In the genomic region with DNA sequence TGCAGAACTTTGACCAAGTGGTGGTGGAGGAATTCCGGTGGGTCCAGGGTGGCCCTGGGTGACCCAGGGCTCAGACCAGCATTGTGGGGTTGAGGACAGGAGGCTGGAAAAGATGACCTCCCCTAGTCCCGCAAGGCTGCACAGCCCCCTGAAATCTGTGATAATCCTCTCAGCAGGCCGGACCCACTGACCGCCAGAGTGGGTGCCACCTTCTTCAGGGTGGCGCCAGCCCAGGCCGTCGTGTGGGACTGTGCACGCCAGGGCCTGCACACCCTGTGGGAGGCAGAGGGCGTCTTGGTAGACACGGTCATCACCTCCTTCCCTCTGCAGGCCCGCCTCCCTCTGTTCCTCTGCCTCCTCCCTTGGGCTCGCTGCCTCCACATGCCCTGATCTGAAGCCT, we compare ENCODE assay signal across 18 cellular contexts.
DNase-seq lines count a peak whose midpoint lies in the region; ATAC-seq, FAIRE-seq and TF ChIP-seq lines count a peak whose summit lies in the region.
"Had no signal": no experiment of that assay in that cellular context is flagged by ENCODE, and none has a peak within 500 bp of the region (broad histone marks: within the 10 kb centered on the region; RNA-seq: fewer than 3 reads in every experiment).

No MANE protein-coding gene starts in this region.

- H3K79me2 ChIP-seq in H1 (ENCODE audit: control insufficient read depth in 1 of 2, insufficient read depth in 2 of 2, low read length in 2 of 2) = no peaks in the 10 kb centered on the region

- H4K5ac ChIP-seq in H1 (ENCODE audit: insufficient read length, low read depth, low read length) = no peak overlapping the region

- H4K8ac ChIP-seq in H1 (ENCODE audit: extremely low read depth, insufficient read depth, low read length) = peak overlapping the region; percentile 71; the same call in 1 of the 2 replicates

- no peak overlapping the region for H3K4ac ChIP-seq in H1 (replicated peaks; ENCODE audit: insufficient read length, low read depth, low read length)

- H3K9me3 Mint-ChIP-seq in type B pancreatic cell = no peaks in the 10 kb centered on the region
- H3K9me3 Mint-ChIP-seq: CD4-positive, alpha-beta memory T cell; GM23338; H9 had no signal

- H3K14ac ChIP-seq in H1 (ENCODE audit: insufficient read length) = no peak overlapping the region

- FAIRE-seq in H1 (lab: Jason Lieb, UNC) = no peak
- FAIRE-seq: A204.1, GM12892 had no signal

- no peak for TF ChIP-seq RAD21 in H1 (IDR thresholded peaks at IDR 0.05 in 1 of 2, conservative IDR thresholded peaks at IDR 0.05 in 1 of 2; ENCODE audit: low read depth in 2 of 2, low read length in 2 of 2)

- H3K4me1 ChIP-seq in BLaER1 (peaks cover 58% of the 10 kb centered on the region), H1 (replicated peaks in 1 of 4; ENCODE audit: control insufficient read depth in 3 of 4, insufficient read depth in 4 of 4, low read length in 3 of 4) (peaks cover 1 to 5% (median 2%) of the 10 kb centered on the region in 4 experiments; a peak in 4 of 7 replicates)
- peaks cover 11 to 58% (median 47%) of the 10 kb centered on the region in 10 experiments for H3K4me1 ChIP-seq in BLaER1 treated with 17β-estradiol and CSF1 and Interleukin-3, amounts not matched to agents 10 nM and 100 nM
- H3K4me1 ChIP-seq: BE2C had no signal

- H2BK5ac ChIP-seq in H1 (ENCODE audit: low read depth, low read length) = no peak overlapping the region

- no peak overlapping the region for H3K56ac ChIP-seq in H1 (replicated peaks; ENCODE audit: insufficient read length, low read depth, low read length)

- H3K4me3 Mint-ChIP-seq in type B pancreatic cell = no peak overlapping the region
- H3K4me3 Mint-ChIP-seq: CD14-positive monocyte; CD4-positive, alpha-beta memory T cell; GM23338; H9 had no signal

- H3K23me2 ChIP-seq in H1 (ENCODE audit: low read depth, low read length) = peaks cover 4% of the 10 kb centered on the region; the same call in 1 of the 2 replicates

- H3K4me2 ChIP-seq in BLaER1 = peak overlapping the region; percentile 77
- peak overlapping the region in 9 of 11 experiments; percentile 39 to 71 (median 64); a peak in 18 of 22 replicates for H3K4me2 ChIP-seq in BLaER1 treated with 17β-estradiol and CSF1 and Interleukin-3, amounts not matched to agents 10 nM and 100 nM
- H3K4me2 ChIP-seq in H1 (ENCODE audit: insufficient read depth in 1 of 2, low read depth in 2 of 2, low read length in 2 of 2) = no peak overlapping the region
- H3K4me2 ChIP-seq: GM23338 had no signal

- H3K36me3 ChIP-seq in BLaER1 = no peaks in the 10 kb centered on the region
- H3K36me3 ChIP-seq in BLaER1 treated with 17β-estradiol and CSF1 and Interleukin-3, amounts not matched to agents 10 nM and 100 nM = no peaks in the 10 kb centered on the region
- H3K36me3 ChIP-seq in H1 (ENCODE audit: control insufficient read depth in 2 of 4, insufficient read depth in 4 of 4, low read length in 3 of 4) = no peaks in the 10 kb centered on the region
- H3K36me3 ChIP-seq: BE2C had no signal

- H3K9ac ChIP-seq in BLaER1 (no peak overlapping the region), H1 (replicated peaks in 1 of 4; ENCODE audit: extremely low read depth in 1 of 4, low read depth in 3 of 4, low read length in 3 of 4) (no peak overlapping the region)
- H3K9ac ChIP-seq in BLaER1 treated with 17β-estradiol and CSF1 and Interleukin-3, amounts not matched to agents 10 nM and 100 nM = no peak overlapping the region; a peak in 1 of 22 replicates

- no peaks in the 10 kb centered on the region for H3K79me1 ChIP-seq in H1 (ENCODE audit: low read depth, low read length)

- no peak overlapping the region for H2BK20ac ChIP-seq in H1 (ENCODE audit: low read length)

- H3K23ac ChIP-seq in H1 (ENCODE audit: insufficient read length) = no peak overlapping the region

- H2AFZ ChIP-seq in H1 (ENCODE audit: low read length) = no peak overlapping the region
- H2AFZ ChIP-seq: GM23338 had no signal

- H2AK5ac ChIP-seq in H1 (ENCODE audit: low read depth, low read length) = no peak overlapping the region

- H3K27me3 ChIP-seq in BLaER1 (no peaks in the 10 kb centered on the region), H1 (replicated peaks in 1 of 4; ENCODE audit: control insufficient read depth in 3 of 4, extremely low read depth in 1 of 4, insufficient read depth in 3 of 4, low read length in 3 of 4) (peaks cover 0 to 5% (median 0%) of the 10 kb centered on the region in 4 experiments; a peak in 2 of 7 replicates)
- H3K27me3 ChIP-seq in BLaER1 treated with 17β-estradiol and CSF1 and Interleukin-3, amounts not matched to agents 10 nM and 100 nM = no peaks in the 10 kb centered on the region
- H3K27me3 ChIP-seq: BE2C had no signal

- no peaks in the 10 kb centered on the region for H3K27me3 Mint-ChIP-seq in type B pancreatic cell
- H3K27me3 Mint-ChIP-seq: CD4-positive, alpha-beta memory T cell had no signal

- H3K9me3 ChIP-seq in BLaER1 (no peaks in the 10 kb centered on the region), H1 (ENCODE audit: insufficient read depth in 2 of 2, low read depth in 1 of 2, low read length in 1 of 2) (no peaks in the 10 kb centered on the region)
- no peaks in the 10 kb centered on the region for H3K9me3 ChIP-seq in BLaER1 treated with 17β-estradiol and CSF1 and Interleukin-3, amounts not matched to agents 10 nM and 100 nM (replicated peaks in 1 of 11)
- H3K9me3 ChIP-seq: BE2C had no signal

- no peaks in the 10 kb centered on the region for H4K20me1 ChIP-seq in BLaER1
- no peaks in the 10 kb centered on the region for H4K20me1 ChIP-seq in BLaER1 treated with 17β-estradiol and CSF1 and Interleukin-3, amounts not matched to agents 10 nM and 100 nM
- H4K20me1 ChIP-seq in H1 (replicated peaks in 1 of 2; ENCODE audit: control insufficient read depth in 1 of 2, insufficient read depth in 2 of 2, low read length in 2 of 2) = no peaks in the 10 kb centered on the region

- 96% methylated on average over 10 of the region's 12 CpGs; no CpG with 5 or more reads in 1 of the 2 experiments for WGBS in H1 (ENCODE audit: extremely low coverage in 1 of 2, insufficient coverage in 1 of 2, insufficient read length in 1 of 2, insufficient replicate concordance in 2 of 2, low coverage in 1 of 2, low lambda C conversion rate in 2 of 2, missing lambda C conversion rate in 1 of 2), 2 experiments

- no peak overlapping the region; the same call in 1 of the 2 replicates for H2BK12ac ChIP-seq in H1 (ENCODE audit: low read depth, low read length)

- TF ChIP-seq EP300 in H1 (IDR thresholded peaks at IDR 0.05; ENCODE audit: borderline replicate concordance in 1 of 2, low read depth in 2 of 2, low read length in 2 of 2) = no peak

- no peak for ATAC-seq in HG02884 (IDR thresholded peaks at IDR 0.05; ENCODE audit: unreplicated experiment)
- ATAC-seq: GM23338 had no signal

- no peak for TF ChIP-seq POLR2A in H1 (IDR thresholded peaks at IDR 0.05; ENCODE audit: control extremely low read depth in 1 of 2, low read depth in 2 of 2, low read length in 2 of 2)

- no peak overlapping the region for H3K18ac ChIP-seq in H1 (ENCODE audit: extremely low read depth, low read length)

- POLR2A ChIA-PET in H1 (lab: Charles Lee; ENCODE audit: partially characterized antibody) = no interaction called here

- H2BK15ac ChIP-seq in H1 (ENCODE audit: low read length) = no peak overlapping the region

- H3K4me3 ChIP-seq in BLaER1 = no peak overlapping the region
- H3K4me3 ChIP-seq in BLaER1 treated with 17β-estradiol and CSF1 and Interleukin-3, amounts not matched to agents 10 nM and 100 nM = no peak overlapping the region
- no peak overlapping the region for H3K4me3 ChIP-seq in H1 (ENCODE audit: extremely low read depth in 1 of 4, insufficient read depth in 2 of 4, low read depth in 3 of 4, low read length in 4 of 4)
- H3K4me3 ChIP-seq: GM23338 had no signal

- peak overlapping the region; percentile 66; the same call in 1 of the 2 replicates for H3K27ac ChIP-seq in BLaER1
- H3K27ac ChIP-seq in BLaER1 treated with 17β-estradiol and CSF1 and Interleukin-3, amounts not matched to agents 10 nM and 100 nM = peak overlapping the region in 4 of 11 experiments; percentile 43 to 68 (median 46); a peak in 4 of 22 replicates
- H3K27ac ChIP-seq in H1 (ENCODE audit: low read depth, low read length) = no peak overlapping the region

- DNase-seq in H1 (ENCODE audit: low read depth in 1 of 2, low spot score in 2 of 2) (no peak), type B pancreatic cell (ENCODE audit: extremely low spot score, unreplicated experiment) (peak; percentile 55), NCI-H1930 (lab: John Stamatoyannopoulos, UW) (no peak)
- DNase-seq: ACHN; BE2C; CD4-positive, alpha-beta memory T cell; DMS153; DMS79; GDM1; H9; KG1 had no signal

- CTCF ChIA-PET in H1 (lab: Charles Lee; ENCODE audit: partially characterized antibody) = interaction anchor here (0.8 to 4.2 kb wide), 6 partner anchors 19 to 70 kb away, joined by 3 to 15 read pairs (median 3); no protein-coding TSS in a partner anchor

- H3K36me3 Mint-ChIP-seq in type B pancreatic cell = no peaks in the 10 kb centered on the region
- H3K36me3 Mint-ChIP-seq: CD14-positive monocyte; CD4-positive, alpha-beta memory T cell had no signal

- TF ChIP-seq CTCF in H1 (IDR thresholded peaks at IDR 0.05; ENCODE audit: control extremely low read depth in 1 of 3, insufficient read depth in 1 of 3, low read depth in 1 of 3, low read length in 3 of 3) (no peak), type B pancreatic cell (conservative IDR thresholded peaks at IDR 0.05) (no peak)

- peaks cover 12% of the 10 kb centered on the region for H3K4me1 Mint-ChIP-seq in type B pancreatic cell (ENCODE audit: unreplicated experiment)

- no peak overlapping the region for H4K91ac ChIP-seq in H1 (replicated peaks; ENCODE audit: insufficient read length, low read length)

- H3K27ac Mint-ChIP-seq in type B pancreatic cell = no peak overlapping the region
- H3K27ac Mint-ChIP-seq: CD14-positive monocyte; CD4-positive, alpha-beta memory T cell; GM23338; H9 had no signal

- no peak overlapping the region for H2BK120ac ChIP-seq in H1 (replicated peaks; ENCODE audit: low read depth, low read length)

TF ChIP-seq in H1, 55 proteins besides CTCF, POLR2A, EP300 and RAD21:
- TF ChIP-seq HDAC6 (IDR thresholded peaks at IDR 0.05; ENCODE audit: low read depth, low read length) (no peak), PHF8 (conservative IDR thresholded peaks at IDR 0.05; ENCODE audit: low read depth, low read length) (no peak), CEBPB (IDR thresholded peaks at IDR 0.05; ENCODE audit: low read depth, low read length) (no peak), RFX5 (IDR thresholded peaks at IDR 0.05; ENCODE audit: borderline replicate concordance, low read depth, low read length) (no peak), KDM5A (IDR thresholded peaks at IDR 0.05; ENCODE audit: low read length) (no peak), SP4 (IDR thresholded peaks at IDR 0.05; ENCODE audit: low read length) (no peak), RXRA (IDR thresholded peaks at IDR 0.05; ENCODE audit: insufficient read depth, low read depth, low read length) (no peak), CTBP2 (IDR thresholded peaks at IDR 0.05; ENCODE audit: borderline replicate concordance, insufficient read depth, insufficient read length, low read length) (no peak), SRF (IDR thresholded peaks at IDR 0.05; ENCODE audit: low read depth, low read length) (no peak), CHD2 (IDR thresholded peaks at IDR 0.05; ENCODE audit: low read length) (no peak), RNF2 (IDR thresholded peaks at IDR 0.05; ENCODE audit: borderline replicate concordance, low read depth, low read length, missing control alignments, poor library complexity, severe bottlenecking) (no peak)

Comparison
In these comparisons a context has a peak if more than half of its experiments do, and no peak if none do; other contexts are left out.
1. H3K4me2 ChIP-seq: peak in BLaER1 (single experiment) and BLaER1 treated with 17β-estradiol and CSF1 and Interleukin-3, amounts not matched to agents 10 nM and 100 nM (9 of 11); none in H1 (0 of 2).